ENCODE assay signal across 1 cellular context in genomic region chr5:179805529-179806249, GRCh38.
A peak's percentile ranks its signal among the peaks of the same experiment; 100 is the strongest.
TF ChIP-seq lines count a peak whose summit lies in the region.

No MANE protein-coding gene starts in this region.

TF ChIP-seq in HEK293, 187 proteins besides CTCF, POLR2A, EP300 and RAD21 (continued from another document):
- TF ChIP-seq PBX3 (CRISPR knock-in tag; IDR thresholded peaks at IDR 0.05) (peak; percentile 48; the same call in 1 of the 2 replicates), SP3 (tag by site-specific recombination; IDR thresholded peaks at IDR 0.05) (peak; percentile 45; the same call in 1 of the 2 replicates), IKZF3 (tag by site-specific recombination; IDR thresholded peaks at IDR 0.05) (peak; percentile 30), ZNF558 (tag by site-specific recombination; IDR thresholded peaks at IDR 0.05) (no peak), ZBTB8A (tag by site-specific recombination; IDR thresholded peaks at IDR 0.05) (peak; percentile 77), ZBTB26 (tag by site-specific recombination; optimal IDR thresholded peaks at IDR 0.05) (peak; percentile 79), ZBTB17 (tag by site-specific recombination; IDR thresholded peaks at IDR 0.05) (0 out of 2 replicates have a peak, but pooled peaks have one; percentile 18), GLIS2 (tag by site-specific recombination; IDR thresholded peaks at IDR 0.05) (peak; percentile 68), ZNF341 (tag by site-specific recombination; IDR thresholded peaks at IDR 0.05; ENCODE audit: low read depth) (peak; percentile 33; the same call in 1 of the 2 replicates), PATZ1 (tag by site-specific recombination; IDR thresholded peaks at IDR 0.05) (peak; percentile 47), ZNF600 (tag by site-specific recombination; IDR thresholded peaks at IDR 0.05) (peak; percentile 96), ZBTB11 (tag by site-specific recombination; conservative IDR thresholded peaks at IDR 0.05; ENCODE audit: low read depth) (0 out of 2 replicates have a peak, but pooled peaks have one; percentile 22), ZBTB6 (tag by site-specific recombination; IDR thresholded peaks at IDR 0.05) (peak; percentile 53; the same call in 1 of the 2 replicates), KLF9 (tag by site-specific recombination; IDR thresholded peaks at IDR 0.05; ENCODE audit: low read depth) (0 out of 2 replicates have a peak, but pooled peaks have one; percentile 17), ZBTB20 (tag by site-specific recombination; IDR thresholded peaks at IDR 0.05) (peak; percentile 64), ZNF692 (tag by site-specific recombination; IDR thresholded peaks at IDR 0.05) (no peak), SP2 (tag by site-specific recombination; IDR thresholded peaks at IDR 0.05) (peak; percentile 26; the same call in 1 of the 2 replicates), SP7 (tag by site-specific recombination; IDR thresholded peaks at IDR 0.05) (0 out of 2 replicates have a peak, but pooled peaks have one; percentile 14), KLF1 (tag by site-specific recombination; IDR thresholded peaks at IDR 0.05) (peak; percentile 30; the same call in 1 of the 2 replicates), HOXA7 (CRISPR knock-in tag; IDR thresholded peaks at IDR 0.05; ENCODE audit: borderline replicate concordance) (no peak), ZNF184 (tag by site-specific recombination; IDR thresholded peaks at IDR 0.05) (0 out of 2 replicates have a peak, but pooled peaks have one; percentile 20), ZNF670 (tag by site-specific recombination; IDR thresholded peaks at IDR 0.05; ENCODE audit: low read depth) (no peak), EGR2 (tag by site-specific recombination; IDR thresholded peaks at IDR 0.05; ENCODE audit: low read depth) (0 out of 2 replicates have a peak, but pooled peaks have one; percentile 5), ZNF324 (tag by site-specific recombination; IDR thresholded peaks at IDR 0.05) (no peak), ZNF280D (tag by site-specific recombination; IDR thresholded peaks at IDR 0.05) (no peak), ZNF335 (tag by site-specific recombination; conservative IDR thresholded peaks at IDR 0.05) (peak; percentile 95), BCL11B (tag by site-specific recombination; IDR thresholded peaks at IDR 0.05; ENCODE audit: low read depth) (0 out of 2 replicates have a peak, but pooled peaks have one; percentile 11)
TF ChIP-seq in HEK293: peak in this region for 30.
